ENCODE assay signal across 19 cellular contexts in genomic region chr2:10172033-10172865, GRCh38. TPM values are rescaled to one million over a fixed set of nuclear protein-coding genes. Genes with fewer than 3 reads are reported as not detected.
DNase-seq lines count a peak whose midpoint lies in the region; TF ChIP-seq lines count a peak whose summit lies in the region.
"Had no signal": no experiment of that assay in that cellular context is flagged by ENCODE, and none has a peak within 500 bp of the region (broad histone marks: within the 10 kb centered on the region; RNA-seq: fewer than 3 reads in every experiment).

No MANE protein-coding gene starts in this region.

- H3K4me3 ChIP-seq in endodermal cell (ENCODE audit: low read length) = no peak overlapping the region
- H3K4me3 ChIP-seq: SJCRH30 had no signal

- H3K36me3 Mint-ChIP-seq in endodermal cell (ENCODE audit: low read depth) (no peaks in the 10 kb centered on the region), neural crest cell (ENCODE audit: low read depth) (peaks cover 4% of the 10 kb centered on the region), type B pancreatic cell (no peaks in the 10 kb centered on the region)
- H3K36me3 Mint-ChIP-seq: IgD-negative memory B cell had no signal

- no peak for TF ChIP-seq CTCF in endodermal cell (conservative IDR thresholded peaks at IDR 0.05)
- TF ChIP-seq CTCF in neural crest cell (conservative IDR thresholded peaks at IDR 0.05) = no peak
- no peak for TF ChIP-seq CTCF in type B pancreatic cell (conservative IDR thresholded peaks at IDR 0.05)

- H3K9me3 Mint-ChIP-seq in endodermal cell (no peaks in the 10 kb centered on the region), neural crest cell (no peaks in the 10 kb centered on the region), type B pancreatic cell (no peaks in the 10 kb centered on the region)
- H3K9me3 Mint-ChIP-seq: CD14-positive monocyte, IgD-negative memory B cell had no signal

- H3K4me3 Mint-ChIP-seq in endodermal cell = no peak overlapping the region
- H3K4me3 Mint-ChIP-seq in neural crest cell = peak overlapping the region; percentile 13
- peak overlapping the region; percentile 8 for H3K4me3 Mint-ChIP-seq in type B pancreatic cell
- H3K4me3 Mint-ChIP-seq: CD14-positive monocyte had no signal

- H3K27ac ChIP-seq in endodermal cell (ENCODE audit: low read depth, low read length) = peak overlapping the region; percentile 68
- H3K27ac ChIP-seq in caudate nucleus (ENCODE audit: low read depth, low read length) = no peak overlapping the region
- H3K27ac ChIP-seq: SJCRH30 had no signal

- no peaks in the 10 kb centered on the region for H3K36me3 ChIP-seq in endodermal cell (ENCODE audit: control insufficient read depth, insufficient read depth, low read length)
- H3K36me3 ChIP-seq: SJCRH30 had no signal

- DNase-seq in NCI-H2227 (lab: John Stamatoyannopoulos, UW; ENCODE audit: unreplicated experiment) = peak; percentile 50
- peak; percentile 56 for DNase-seq in endodermal cell
- DNase-seq in neural crest cell (ENCODE audit: low read depth, low spot score) = no peak
- no peak for DNase-seq in type B pancreatic cell (ENCODE audit: extremely low spot score, unreplicated experiment)
- no peak for DNase-seq in AML-193 (lab: John Stamatoyannopoulos, UW)
- DNase-seq in caudate nucleus (lab: John Stamatoyannopoulos, UW) = no peak
- DNase-seq in NCI-H82 treated with DMSO at 0.1 percent for 48 hours (lab: John Stamatoyannopoulos, UW; ENCODE audit: unreplicated experiment) = no peak
- DNase-seq: ACHN, DND-41, Karpas-422, MM.1S, NCI-H1092, NCI-H146, NCI-H2029 treated with DMSO at 0.1 percent for 48 hours, NCI-H524, NCI-H82, SJCRH30 had no signal

- H3K27me3 Mint-ChIP-seq in endodermal cell (ENCODE audit: insufficient read depth) = no peaks in the 10 kb centered on the region
- H3K27me3 Mint-ChIP-seq in neural crest cell (ENCODE audit: low read depth) = no peaks in the 10 kb centered on the region
- no peaks in the 10 kb centered on the region for H3K27me3 Mint-ChIP-seq in type B pancreatic cell
- H3K27me3 Mint-ChIP-seq: IgD-negative memory B cell had no signal

- no peak overlapping the region for H3K9ac ChIP-seq in endodermal cell (ENCODE audit: extremely low read depth, low read length, poor library complexity, severe bottlenecking)

- H3K9me3 ChIP-seq in endodermal cell (ENCODE audit: control insufficient read depth, low read length) = no peaks in the 10 kb centered on the region
- H3K9me3 ChIP-seq: SJCRH30 had no signal

- no peak overlapping the region for H3K27ac Mint-ChIP-seq in endodermal cell
- peak overlapping the region; percentile 91 for H3K27ac Mint-ChIP-seq in neural crest cell (ENCODE audit: unreplicated experiment)
- H3K27ac Mint-ChIP-seq in type B pancreatic cell = peak overlapping the region; percentile 81

- H3K4me1 ChIP-seq in endodermal cell (ENCODE audit: control insufficient read depth, insufficient read depth, low read length) = peaks cover 5% of the 10 kb centered on the region
- H3K4me1 ChIP-seq: SJCRH30 had no signal

- WGBS in endodermal cell (ENCODE audit: insufficient coverage in 1 of 2, insufficient read length in 1 of 2), 2 experiments = 77 to 81% methylated on average over 17 to 22 of the region's 22 CpGs

- peaks cover 9% of the 10 kb centered on the region for H3K4me1 Mint-ChIP-seq in endodermal cell
- H3K4me1 Mint-ChIP-seq in neural crest cell = peaks cover 58% of the 10 kb centered on the region
- peaks cover 33% of the 10 kb centered on the region for H3K4me1 Mint-ChIP-seq in type B pancreatic cell (ENCODE audit: unreplicated experiment)
- H3K4me1 Mint-ChIP-seq: CD14-positive monocyte, IgD-negative memory B cell had no signal

- no peaks in the 10 kb centered on the region for H3K27me3 ChIP-seq in endodermal cell (ENCODE audit: control insufficient read depth, insufficient read depth, low read length, poor library complexity, severe bottlenecking)
- H3K27me3 ChIP-seq: SJCRH30 had no signal

RNA-seq across cellular contexts. Expression of gene RRM2, which starts 49.7 kb away (rescaled TPM):
- 100 to 1,000 TPM; 142 to 157 TPM for total RNA-seq in endodermal cell
- 152 TPM for polyA plus RNA-seq in endodermal cell (2013, experiment 1 of 2)
- polyA plus RNA-seq in endodermal cell (2013, experiment 2 of 2) = 130 TPM
- 203 and 210 TPM in 2 replicates for total RNA-seq in neural crest cell
- 50.7 and 109 TPM in 2 replicates for total RNA-seq in type B pancreatic cell (ENCODE audit: low replicate concordance)
- polyA plus RNA-seq: CD14-positive monocyte had no signal

Comparison
In these comparisons a context has a peak if more than half of its experiments do, and no peak if none do; other contexts are left out.
1. DNase-seq: peak in NCI-H2227 (single experiment) and endodermal cell (single experiment); none in neural crest cell (single experiment), type B pancreatic cell (single experiment), AML-193 (0 of 2), caudate nucleus (0 of 61) and NCI-H82 treated with DMSO at 0.1 percent for 48 hours (single experiment).